ENCODE assay signal across 1 cellular context in genomic region chr7:99947608-99948007, GRCh38.
TF ChIP-seq lines count a peak whose summit lies in the region.

No MANE protein-coding gene starts in this region.

TF ChIP-seq in WTC11, 78 proteins besides CTCF, POLR2A, EP300 and RAD21 (continued from another document):
- TF ChIP-seq, protein P1, sequence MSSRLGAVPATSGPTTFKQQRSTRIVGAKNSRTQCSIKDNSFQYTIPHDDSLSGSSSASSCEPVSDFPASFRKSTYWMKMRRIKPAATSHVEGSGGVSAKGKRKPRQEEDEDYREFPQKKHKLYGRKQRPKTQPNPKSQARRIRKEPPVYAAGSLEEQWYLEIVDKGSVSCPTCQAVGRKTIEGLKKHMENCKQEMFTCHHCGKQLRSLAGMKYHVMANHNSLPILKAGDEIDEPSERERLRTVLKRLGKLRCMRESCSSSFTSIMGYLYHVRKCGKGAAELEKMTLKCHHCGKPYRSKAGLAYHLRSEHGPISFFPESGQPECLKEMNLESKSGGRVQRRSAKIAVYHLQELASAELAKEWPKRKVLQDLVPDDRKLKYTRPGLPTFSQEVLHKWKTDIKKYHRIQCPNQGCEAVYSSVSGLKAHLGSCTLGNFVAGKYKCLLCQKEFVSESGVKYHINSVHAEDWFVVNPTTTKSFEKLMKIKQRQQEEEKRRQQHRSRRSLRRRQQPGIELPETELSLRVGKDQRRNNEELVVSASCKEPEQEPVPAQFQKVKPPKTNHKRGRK (CRISPR knock-in tag; IDR thresholded peaks at IDR 0.05; ENCODE audit: borderline replicate concordance): no peak
- TF ChIP-seq ZNF425 (CRISPR knock-in tag; conservative IDR thresholded peaks at IDR 0.05): no peak
